In the genomic region with DNA sequence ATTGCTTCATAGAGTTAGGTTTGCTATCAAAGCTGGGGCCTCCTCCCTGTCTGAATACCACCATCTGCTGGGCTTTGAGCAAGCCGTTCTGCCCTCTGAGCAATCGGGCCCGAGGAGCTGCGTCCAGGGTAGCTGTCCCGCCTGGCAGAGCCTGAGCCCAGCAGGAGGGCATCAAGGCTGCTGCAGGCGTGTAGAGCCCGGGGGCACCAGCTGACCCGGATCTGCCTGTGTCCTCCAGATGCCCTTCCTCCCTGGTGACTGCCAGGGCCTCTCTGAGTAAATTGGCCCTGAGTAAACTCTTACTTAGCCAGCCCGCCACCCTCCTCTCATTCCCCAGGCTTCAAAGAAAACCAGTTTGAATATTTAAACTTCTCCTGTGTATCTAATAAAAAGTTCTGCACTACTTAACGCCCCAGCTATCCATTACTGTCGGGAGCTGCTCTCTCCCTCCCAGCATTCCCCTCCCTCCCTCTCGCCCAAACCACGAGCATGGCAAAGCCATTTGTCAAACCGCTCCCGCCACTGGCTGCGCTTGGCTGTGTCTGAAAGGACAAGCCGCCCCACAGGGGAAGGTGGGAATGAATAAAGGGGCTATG, we compare ENCODE assay signal across 1 cellular context.
TF ChIP-seq lines count a peak whose summit lies in the region.

No MANE protein-coding gene starts in this region.

TF ChIP-seq in H1, 55 proteins besides CTCF, POLR2A, EP300 and RAD21:
- peak; percentile 43; the same call in 1 of the 2 replicates for TF ChIP-seq MAX (IDR thresholded peaks at IDR 0.05)
- no peak for TF ChIP-seq SIN3A (conservative IDR thresholded peaks at IDR 0.05 in 1 of 2, IDR thresholded peaks at IDR 0.05 in 1 of 2; ENCODE audit: low read depth in 1 of 2, low read length in 2 of 2)
- no peak for TF ChIP-seq GABPA (IDR thresholded peaks at IDR 0.05; ENCODE audit: borderline replicate concordance, insufficient read depth, low read length)
- TF ChIP-seq, protein P1, sequence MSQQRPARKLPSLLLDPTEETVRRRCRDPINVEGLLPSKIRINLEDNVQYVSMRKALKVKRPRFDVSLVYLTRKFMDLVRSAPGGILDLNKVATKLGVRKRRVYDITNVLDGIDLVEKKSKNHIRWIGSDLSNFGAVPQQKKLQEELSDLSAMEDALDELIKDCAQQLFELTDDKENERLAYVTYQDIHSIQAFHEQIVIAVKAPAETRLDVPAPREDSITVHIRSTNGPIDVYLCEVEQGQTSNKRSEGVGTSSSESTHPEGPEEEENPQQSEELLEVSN (IDR thresholded peaks at IDR 0.05) = peak; percentile 61
